In the genomic region with DNA sequence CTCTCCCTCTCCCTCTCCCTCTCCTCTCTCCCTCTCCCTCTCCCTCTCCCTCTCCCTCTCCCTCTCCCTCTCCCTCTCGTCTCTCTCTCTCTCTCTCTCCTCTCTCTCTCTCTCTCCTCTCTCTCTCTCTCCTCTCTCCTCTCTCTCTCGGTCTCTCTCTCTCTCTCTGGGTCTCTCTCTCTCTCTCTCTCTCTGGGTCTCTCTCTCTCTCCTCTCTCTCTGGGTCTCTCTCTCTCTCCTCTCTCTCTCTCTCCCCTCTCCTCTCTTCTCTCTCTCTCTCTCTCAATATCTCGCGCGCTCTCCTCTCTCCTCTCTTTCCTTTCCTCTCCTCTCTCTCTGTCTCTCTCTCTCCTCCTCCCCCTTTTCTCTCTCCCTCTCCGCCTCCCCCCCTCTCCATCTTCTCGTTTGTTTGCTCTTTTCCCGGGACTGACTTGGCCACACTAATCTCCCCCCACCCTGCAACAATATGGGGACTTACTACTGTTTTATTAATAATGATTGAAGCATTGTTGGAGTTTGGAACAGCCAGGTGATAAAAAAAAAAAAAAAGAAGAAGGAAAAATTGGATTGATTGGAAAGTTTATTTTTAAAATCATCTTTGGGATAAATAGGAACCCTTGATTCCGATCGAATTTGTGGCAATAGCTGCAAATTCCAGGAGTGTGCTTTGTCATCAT, we compare ENCODE assay signal across 10 cellular contexts. TPM values are rescaled to one million over a fixed set of nuclear protein-coding genes. Genes with fewer than 3 reads are reported as not detected.
DNase-seq lines count a peak whose midpoint lies in the region; ATAC-seq and TF ChIP-seq lines count a peak whose summit lies in the region.
"Had no signal": no experiment of that assay in that cellular context is flagged by ENCODE, and none has a peak within 500 bp of the region (broad histone marks: within the 10 kb centered on the region; RNA-seq: fewer than 3 reads in every experiment).

No MANE protein-coding gene starts in this region.

- H3K27ac ChIP-seq in PC-3 (ENCODE audit: low read length), result peak overlapping the region; percentile 70
- peak overlapping the region; percentile 77 to 95 (median 91) for H3K27ac ChIP-seq in esophagus muscularis mucosa (replicated peaks in 1 of 4)
- peak overlapping the region in 4 of 8 donors; percentile 20 to 84 (median 53) for H3K27ac ChIP-seq in spleen

- WGBS in esophagus muscularis mucosa, result 3% methylated on average over 10 of the region's 10 CpGs
- WGBS in spleen, 5 donors, result 2 to 9% (median 5%) methylated on average over 9 to 10 of the region's 10 CpGs

- TF ChIP-seq CTCF in PC-3 (conservative IDR thresholded peaks at IDR 0.05; ENCODE audit: low read depth, low read length) (no peak), esophagus muscularis mucosa (IDR thresholded peaks at IDR 0.05) (peak in 2 of 3 experiments; percentile 42 to 96), spleen (IDR thresholded peaks at IDR 0.05 in 8 of 11, conservative IDR thresholded peaks at IDR 0.05 in 3 of 11) (peak in 3 of 11 experiments; percentile 10 to 55 (median 20))

- intact Hi-C loops in PC-3 (cut with micrococcal nuclease), result loop anchor here (1.0 to 10.0 kb wide), 15 partner anchors 25 to 1029 kb away; no protein-coding TSS in a partner anchor
- intact Hi-C loops in esophagus muscularis mucosa (cut with DNase I), result loop anchor here (2.0 to 10.0 kb wide), 3 partner anchors 39 to 333 kb away; no protein-coding TSS in a partner anchor
- intact Hi-C loops in spleen (cut with DNase I; ENCODE audit: low total_unique reads), result no loop called here

- peaks cover 8% of the 10 kb centered on the region for H4K20me1 ChIP-seq in PC-3 (ENCODE audit: low read length)

- CTCF ChIA-PET in PC-3 (lab: Charles Lee), result interaction anchor here (1.4 to 1.9 kb wide), 2 partner anchors 207 to 219 kb away, joined by 6 to 13 read pairs; no protein-coding TSS in a partner anchor
- CTCF ChIA-PET in activated CD8-positive, alpha-beta T cell treated with anti-CD3 and anti-CD28 coated beads, Interleukin-2, amount 10 ng/mL, durations not matched to agents 7 days and 5 days (lab: Charles Lee), result interaction anchor here (0.6 kb wide), 1 partner anchor 30 kb away, joined by 3 read pairs; no protein-coding TSS in a partner anchor

- H3K36me3 Mint-ChIP-seq in activated CD8-positive, alpha-beta T cell treated with anti-CD3 and anti-CD28 coated beads, Interleukin-2, amount 10 ng/mL, durations not matched to agents 7 days and 5 days (ENCODE audit: low read depth), result no peaks in the 10 kb centered on the region

- no peak for ATAC-seq in PC-3
- no peak for ATAC-seq in activated CD8-positive, alpha-beta T cell treated with anti-CD3 and anti-CD28 coated beads, Interleukin-2, amount 10 ng/mL, durations not matched to agents 7 days and 5 days

- H3K36me3 ChIP-seq in PC-3 (ENCODE audit: low read depth, low read length) (0 out of 2 replicates have a peak, but pooled peaks cover under 1% of the 10 kb centered on the region), esophagus muscularis mucosa (no peaks in the 10 kb centered on the region), spleen (no peaks in the 10 kb centered on the region)

- H3K4me3 ChIP-seq in PC-3 (ENCODE audit: low read length) (peak overlapping the region; percentile 86), esophagus muscularis mucosa (peak overlapping the region; percentile 71 to 87 (median 76)), spleen (peak overlapping the region in 5 of 8 donors; percentile 9 to 72 (median 57))

- no peaks in the 10 kb centered on the region for H3K9me3 Mint-ChIP-seq in activated CD8-positive, alpha-beta T cell treated with anti-CD3 and anti-CD28 coated beads, Interleukin-2, amount 10 ng/mL, durations not matched to agents 7 days and 5 days (ENCODE audit: insufficient read depth)
- H3K9me3 Mint-ChIP-seq: dendritic cell treated with granulocyte-macrophage colony-stimulating factor and Interleukin-4, amounts not matched to agents 40 ng/mL and 50 ng/mL, for 4 days had no signal

- peak overlapping the region; percentile 91 for H3K4me2 ChIP-seq in PC-3 (ENCODE audit: low read length)

- H3K9ac ChIP-seq in PC-3 (ENCODE audit: low read length), result peak overlapping the region; percentile 89

- H3K4me3 Mint-ChIP-seq in activated CD8-positive, alpha-beta T cell treated with anti-CD3 and anti-CD28 coated beads, Interleukin-2, amount 10 ng/mL, durations not matched to agents 7 days and 5 days, result no peak overlapping the region
- H3K4me3 Mint-ChIP-seq: dendritic cell treated with granulocyte-macrophage colony-stimulating factor and Interleukin-4, amounts not matched to agents 40 ng/mL and 50 ng/mL, for 4 days had no signal

- no peak for TF ChIP-seq EP300 in esophagus muscularis mucosa (IDR thresholded peaks at IDR 0.05)

- no peaks in the 10 kb centered on the region for H3K27me3 ChIP-seq in PC-3 (ENCODE audit: low read length)
- peaks cover 0 to 30% (median 7%) of the 10 kb centered on the region in 4 donors for H3K27me3 ChIP-seq in esophagus muscularis mucosa
- peaks cover 15 to 98% (median 77%) of the 10 kb centered on the region in 7 donors for H3K27me3 ChIP-seq in spleen (replicated peaks in 1 of 7)

- no peaks in the 10 kb centered on the region for H3F3A ChIP-seq in PC-3 (ENCODE audit: low read length, unreplicated experiment)

- no peaks in the 10 kb centered on the region for H3K9me3 ChIP-seq in PC-3 (ENCODE audit: low read length)
- no peaks in the 10 kb centered on the region for H3K9me3 ChIP-seq in esophagus muscularis mucosa
- no peaks in the 10 kb centered on the region for H3K9me3 ChIP-seq in spleen

- peaks cover 74% of the 10 kb centered on the region for H3K79me2 ChIP-seq in PC-3 (ENCODE audit: low read length)

- DNase-seq in NCI-H1417 (lab: John Stamatoyannopoulos, UW) (peak; percentile 14 to 64 (median 43)), NCI-H1417 treated with DMSO at 0.1 percent for 48 hours (lab: John Stamatoyannopoulos, UW) (no peak), PC-3 (peak; percentile 54), esophagus muscularis mucosa (ENCODE audit: extremely low spot score) (peak; percentile 92), spleen (no peak)
- DNase-seq in activated CD8-positive, alpha-beta T cell treated with anti-CD3 and anti-CD28 coated beads, Interleukin-2, amount 10 ng/mL, durations not matched to agents 7 days and 5 days, result no peak
- DNase-seq in activated CD4-positive, alpha-beta T cell treated with anti-CD3 and anti-CD28 coated beads, Interleukin-2, amount 50 U/mL, for 4 hours, result no peak
- no peak for DNase-seq in activated CD4-positive, alpha-beta T cell treated with anti-CD3 and anti-CD28 coated beads, Interleukin-2, amount 50 U/mL, for 48 hours

- peaks cover 26% of the 10 kb centered on the region for H3K4me1 Mint-ChIP-seq in activated CD8-positive, alpha-beta T cell treated with anti-CD3 and anti-CD28 coated beads, Interleukin-2, amount 10 ng/mL, durations not matched to agents 7 days and 5 days (ENCODE audit: low read depth)

- peak overlapping the region; percentile 67 for H2AFZ ChIP-seq in PC-3 (ENCODE audit: low read length)

- TF ChIP-seq POLR2A in esophagus muscularis mucosa (IDR thresholded peaks at IDR 0.05; ENCODE audit: low read depth), result no peak
- no peak for TF ChIP-seq POLR2A in spleen (IDR thresholded peaks at IDR 0.05)

- BruUV-seq in PC-3 (replicated peaks; lab: Mats Ljungman, UMichigan), result no TSS peak

- H3K4me1 ChIP-seq in PC-3 (ENCODE audit: insufficient read depth, low read length), result peaks cover 20% of the 10 kb centered on the region
- peaks cover 47 to 71% (median 58%) of the 10 kb centered on the region in 4 donors for H3K4me1 ChIP-seq in esophagus muscularis mucosa
- peaks cover 18 to 70% (median 52%) of the 10 kb centered on the region in 6 donors for H3K4me1 ChIP-seq in spleen

- H3K27ac Mint-ChIP-seq in activated CD8-positive, alpha-beta T cell treated with anti-CD3 and anti-CD28 coated beads, Interleukin-2, amount 10 ng/mL, durations not matched to agents 7 days and 5 days, result no peak overlapping the region
- H3K27ac Mint-ChIP-seq: dendritic cell treated with granulocyte-macrophage colony-stimulating factor and Interleukin-4, amounts not matched to agents 40 ng/mL and 50 ng/mL, for 4 days had no signal

- POLR2A ChIA-PET in PC-3 (lab: Charles Lee; ENCODE audit: unreplicated experiment), result no interaction called here
- POLR2A ChIA-PET in activated CD8-positive, alpha-beta T cell treated with anti-CD3 and anti-CD28 coated beads, Interleukin-2, amount 10 ng/mL, durations not matched to agents 7 days and 5 days (lab: Charles Lee), result no interaction called here

- no peaks in the 10 kb centered on the region for H3K9me2 ChIP-seq in PC-3 (replicated peaks; ENCODE audit: low read length)

- peaks cover 52% of the 10 kb centered on the region for H3K27me3 Mint-ChIP-seq in activated CD8-positive, alpha-beta T cell treated with anti-CD3 and anti-CD28 coated beads, Interleukin-2, amount 10 ng/mL, durations not matched to agents 7 days and 5 days (ENCODE audit: low read depth)

RNA-seq across cellular contexts. Expression of a gene that starts 0.9 kb away (rescaled TPM):
- total RNA-seq in PC-3 (2014; rRNA removed) (24.1 and 28.8 TPM in 2 replicates), esophagus muscularis mucosa (10 to 100 TPM in 1 of 4 donors, 1 to 10 TPM in 3; 8.6 to 22.8 (median 9.5) TPM), spleen (10 to 100 TPM in 4 of 7 donors, 1 to 10 TPM in 3; 5.9 to 21.6 (median 11.3) TPM)
- polyA plus RNA-seq in spleen, result 1 to 10 TPM; 6.2 to 8.6 (median 7.6) TPM
- not detected for total RNA-seq in activated CD8-positive, alpha-beta T cell treated with anti-CD3 and anti-CD28 coated beads, Interleukin-2, amount 10 ng/mL, durations not matched to agents 7 days and 5 days
- polyA plus RNA-seq: IgD-negative memory B cell had no signal

RNA-seq across cellular contexts. Expression of a gene that starts 1.1 kb away (rescaled TPM):
- total RNA-seq in PC-3 (2014; rRNA removed) (88.4 and 118 TPM in 2 replicates), esophagus muscularis mucosa (10 to 100 TPM; 17.4 to 43.8 (median 40.6) TPM), spleen (10 to 100 TPM in 6 of 7 donors, 1 to 10 TPM in 1; 9.6 to 28.8 (median 13.6) TPM)
- 1 to 10 TPM; 2.0 to 4.4 (median 3.5) TPM for polyA plus RNA-seq in spleen
- total RNA-seq in activated CD8-positive, alpha-beta T cell treated with anti-CD3 and anti-CD28 coated beads, Interleukin-2, amount 10 ng/mL, durations not matched to agents 7 days and 5 days, result not detected
- polyA plus RNA-seq: IgD-negative memory B cell had no signal

Comparison
In these comparisons a context has a peak if more than half of its experiments do, and no peak if none do; other contexts are left out.
1. DNase-seq: peak in NCI-H1417 (3 of 3), PC-3 (single experiment) and esophagus muscularis mucosa (single experiment); none in NCI-H1417 treated with DMSO at 0.1 percent for 48 hours (single experiment), spleen (single experiment), activated CD8-positive, alpha-beta T cell treated with anti-CD3 and anti-CD28 coated beads, Interleukin-2, amount 10 ng/mL, durations not matched to agents 7 days and 5 days (single experiment), activated CD4-positive, alpha-beta T cell treated with anti-CD3 and anti-CD28 coated beads, Interleukin-2, amount 50 U/mL, for 4 hours (0 of 2) and activated CD4-positive, alpha-beta T cell treated with anti-CD3 and anti-CD28 coated beads, Interleukin-2, amount 50 U/mL, for 48 hours (0 of 2).
2. RNA of a gene that starts 0.9 kb away (total RNA-seq): 24.1 to 28.8 TPM in PC-3, 5.9 to 21.6 TPM in spleen and 8.6 to 22.8 TPM in esophagus muscularis mucosa; not detected in activated CD8-positive, alpha-beta T cell treated with anti-CD3 and anti-CD28 coated beads, Interleukin-2, amount 10 ng/mL, durations not matched to agents 7 days and 5 days; every median in the first group is over 4 times any median in the second.
3. RNA of a gene that starts 1.1 kb away (total RNA-seq): 88.4 to 118 TPM in PC-3, 17.4 to 43.8 TPM in esophagus muscularis mucosa and 9.6 to 28.8 TPM in spleen; not detected in activated CD8-positive, alpha-beta T cell treated with anti-CD3 and anti-CD28 coated beads, Interleukin-2, amount 10 ng/mL, durations not matched to agents 7 days and 5 days; every median in the first group is over 10 times any median in the second.
4. Peak in every context shown above with its lines, with median percentiles within 50 percentile points of each other: H3K4me3 ChIP-seq.